In genomic region chr10:58362026-58362799, GRCh38 we compare ENCODE assay signal across 1 cellular context.
TF ChIP-seq lines count a peak whose summit lies in the region.

No MANE protein-coding gene starts in this region.

TF ChIP-seq in SK-N-SH, 30 proteins besides CTCF, POLR2A, EP300 and RAD21 (continued from another document):
- TF ChIP-seq USF2 (IDR thresholded peaks at IDR 0.05; ENCODE audit: borderline replicate concordance, low read depth, low read length) (no peak), NRF1 (IDR thresholded peaks at IDR 0.05; ENCODE audit: low read depth, low read length) (no peak)
